1 cellular context compared by ENCODE assay signal in genomic region chr16:50924759-50925545, GRCh38.
TF ChIP-seq lines count a peak whose summit lies in the region.

No MANE protein-coding gene starts in this region.

TF ChIP-seq in GM12878, 131 proteins besides CTCF, POLR2A, EP300 and RAD21 (continued from another document):
- TF ChIP-seq SPI1 (IDR thresholded peaks at IDR 0.05; ENCODE audit: borderline replicate concordance, insufficient read depth, low read depth, low read length), result no peak
- TF ChIP-seq ATF3 (IDR thresholded peaks at IDR 0.05; ENCODE audit: borderline replicate concordance, extremely low read depth, low read depth, low read length), result no peak
- no peak for TF ChIP-seq MEF2B (IDR thresholded peaks at IDR 0.05; ENCODE audit: partially characterized antibody, poor library complexity, severe bottlenecking)
- no peak for TF ChIP-seq GABPA (IDR thresholded peaks at IDR 0.05; ENCODE audit: low read depth)
- no peak for TF ChIP-seq ZBED1 (IDR thresholded peaks at IDR 0.05; ENCODE audit: borderline replicate concordance)
- no peak for TF ChIP-seq PRDM15 (CRISPR knock-in tag; IDR thresholded peaks at IDR 0.05)
- no peak for TF ChIP-seq IKZF1 (conservative IDR thresholded peaks at IDR 0.05)
- no peak for TF ChIP-seq MEF2A (IDR thresholded peaks at IDR 0.05; ENCODE audit: insufficient read depth, low read depth, low read length)
- TF ChIP-seq GATAD2B (conservative IDR thresholded peaks at IDR 0.05; ENCODE audit: low read depth), result no peak
- no peak for TF ChIP-seq SMC3 (IDR thresholded peaks at IDR 0.05; ENCODE audit: borderline replicate concordance, low read length)
- no peak for TF ChIP-seq HDAC2 (IDR thresholded peaks at IDR 0.05)
TF ChIP-seq in GM12878: peak in this region for 0.
